ENCODE assay signal across 19 cellular contexts in the genomic region with DNA sequence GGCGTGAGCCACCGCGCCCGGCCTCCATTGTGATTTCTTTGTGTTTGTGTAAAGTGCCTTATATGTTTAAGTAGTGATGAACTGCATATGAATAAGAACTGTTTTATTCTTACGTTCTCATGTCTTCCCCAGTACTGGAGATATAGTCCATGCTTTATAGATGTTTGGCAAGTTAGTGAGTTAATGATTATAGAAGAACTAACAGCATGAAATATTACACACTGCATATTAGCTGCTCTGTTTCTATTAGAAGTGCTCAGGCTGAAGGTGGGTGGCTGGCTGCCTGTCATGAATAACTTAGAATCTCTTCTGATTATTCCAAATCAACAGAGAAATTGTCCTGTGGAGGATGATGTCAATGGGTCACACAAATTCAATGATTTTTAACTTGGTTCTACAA.
DNase-seq lines count a peak whose midpoint lies in the region; TF ChIP-seq lines count a peak whose summit lies in the region.
"Had no signal": no experiment of that assay in that cellular context is flagged by ENCODE, and none has a peak within 500 bp of the region (broad histone marks: within the 10 kb centered on the region; RNA-seq: fewer than 3 reads in every experiment).

No MANE protein-coding gene starts in this region.

- no peak for TF ChIP-seq CTCF in VCaP (conservative IDR thresholded peaks at IDR 0.05)

- DNase-seq in DMS53 (lab: John Stamatoyannopoulos, UW) (peak; percentile 51), renal cortical epithelial cell (ENCODE audit: low read depth) (peak; percentile 20), DMS114 treated with DMSO at 0.1 percent for 48 hours (lab: John Stamatoyannopoulos, UW; ENCODE audit: unreplicated experiment) (no peak), hepatic stellate cell (ENCODE audit: low spot score) (no peak)
- DNase-seq: AML-193; Caco-2; Calu3; CD4-positive, alpha-beta T cell; CD8-positive, alpha-beta T cell; DMS153; DMS79; DND-41; EL; GDM1 had no signal

- peak overlapping the region; percentile 18; the same call in 1 of the 2 replicates for H3K27ac ChIP-seq in VCaP
- H3K27ac ChIP-seq: 22Rv1; A549; BLaER1 treated with 17β-estradiol and CSF1 and Interleukin-3, amounts not matched to agents 10 nM and 100 nM; C4-2B had no signal

Comparison
In these comparisons a context has a peak if more than half of its experiments do, and no peak if none do; other contexts are left out.
1. DNase-seq: peak in DMS53 (single experiment) and renal cortical epithelial cell (single experiment); none in DMS114 treated with DMSO at 0.1 percent for 48 hours (single experiment) and hepatic stellate cell (single experiment).